ENCODE assay signal across 20 cellular contexts in genomic region chr5:107369622-107370021, GRCh38.
A peak's percentile ranks its signal among the peaks of the same experiment; 100 is the strongest.
DNase-seq lines count a peak whose midpoint lies in the region; ATAC-seq, FAIRE-seq and TF ChIP-seq lines count a peak whose summit lies in the region.
"Had no signal": no experiment of that assay in that cellular context is flagged by ENCODE, and none has a peak within 500 bp of the region (broad histone marks: within the 10 kb centered on the region; RNA-seq: fewer than 3 reads in every experiment).

No MANE protein-coding gene starts in this region.

- H3K4me1 ChIP-seq in A549 = peaks cover 16% of the 10 kb centered on the region
- H3K4me1 ChIP-seq in GM12878 (ENCODE audit: control insufficient read depth, insufficient read depth, low read length) = peaks cover 13% of the 10 kb centered on the region
- H3K4me1 ChIP-seq in mesenchymal stem cell (ENCODE audit: control insufficient read depth, insufficient read depth, low read depth, low read length) = peaks cover 3% of the 10 kb centered on the region
- H3K4me1 ChIP-seq: Caco-2 had no signal

- no peaks in the 10 kb centered on the region for H3K9me3 Mint-ChIP-seq in stimulated activated naive CD8-positive, alpha-beta T cell treated with anti-CD3 and anti-CD28 coated beads, Interleukin-15, amount 100 ng/mL, for 72 hours
- H3K9me3 Mint-ChIP-seq: CD8-positive, alpha-beta T cell; GM23338; H9 had no signal

- TF ChIP-seq POLR2A in A549 (IDR thresholded peaks at IDR 0.05; ENCODE audit: low read length) (no peak), GM12878 (IDR thresholded peaks at IDR 0.05; ENCODE audit: low read depth, low read length) (no peak)

- H2AK5ac ChIP-seq in mesenchymal stem cell (ENCODE audit: low read length, severe bottlenecking) = peak overlapping the region; percentile 49

- H3K23ac ChIP-seq in mesenchymal stem cell (ENCODE audit: low read length in 2 of 2) = no peak overlapping the region

- no peak overlapping the region for H3K4me3 Mint-ChIP-seq in stimulated activated naive CD8-positive, alpha-beta T cell treated with anti-CD3 and anti-CD28 coated beads, Interleukin-15, amount 100 ng/mL, for 72 hours
- H3K4me3 Mint-ChIP-seq: B cell; CD4-positive, CD25-positive, alpha-beta regulatory T cell; CD8-positive, alpha-beta T cell; GM23338; H9 had no signal

- H3K9me3 ChIP-seq in A549 = no peaks in the 10 kb centered on the region
- no peaks in the 10 kb centered on the region; the same call in 2 of the 3 replicates for H3K9me3 ChIP-seq in GM12878 (replicated peaks; ENCODE audit: control insufficient read depth, insufficient read depth, low read length)
- no peaks in the 10 kb centered on the region for H3K9me3 ChIP-seq in mesenchymal stem cell (ENCODE audit: control insufficient read depth, low read length)
- H3K9me3 ChIP-seq: BLaER1, Caco-2 had no signal

- in situ Hi-C loops in GM12878 (cut with MboI) = no loop called here

- no peak for TF ChIP-seq EP300 in A549 (IDR thresholded peaks at IDR 0.05)
- no peak for TF ChIP-seq EP300 in Ishikawa (IDR thresholded peaks at IDR 0.05; ENCODE audit: borderline replicate concordance)
- no peak for TF ChIP-seq EP300 in GM12878 (IDR thresholded peaks at IDR 0.05; ENCODE audit: borderline replicate concordance in 1 of 2, control insufficient read depth in 1 of 2, low read depth in 2 of 2, low read length in 2 of 2)

- no peak for TF ChIP-seq RAD21 in A549 (conservative IDR thresholded peaks at IDR 0.05 in 1 of 2, IDR thresholded peaks at IDR 0.05 in 1 of 2)
- TF ChIP-seq RAD21 in Ishikawa (IDR thresholded peaks at IDR 0.05; ENCODE audit: low read depth) = no peak
- TF ChIP-seq RAD21 in GM12878 (IDR thresholded peaks at IDR 0.05; ENCODE audit: insufficient read depth, low read depth, low read length) = no peak

- H3K4me2 ChIP-seq in A549 (no peak overlapping the region), GM12878 (ENCODE audit: control insufficient read depth, insufficient read depth) (no peak overlapping the region), mesenchymal stem cell (ENCODE audit: low read length, poor library complexity, severe bottlenecking) (no peak overlapping the region)
- H3K4me2 ChIP-seq: BLaER1, GM23338 had no signal

- H3K4me3 ChIP-seq in A549 (no peak overlapping the region), GM12878 (no peak overlapping the region), mesenchymal stem cell (ENCODE audit: insufficient read depth in 1 of 2, low read depth in 1 of 2, low read length in 2 of 2) (no peak overlapping the region)
- H3K4me3 ChIP-seq: BLaER1, GM23338 had no signal

- BruUV-seq in GM12878 (replicated peaks; lab: Mats Ljungman, UMichigan) = no TSS peak

- H3K4me1 Mint-ChIP-seq in stimulated activated naive CD8-positive, alpha-beta T cell treated with anti-CD3 and anti-CD28 coated beads, Interleukin-15, amount 100 ng/mL, for 72 hours = peaks cover 6% of the 10 kb centered on the region
- H3K4me1 Mint-ChIP-seq: CD4-positive, CD25-positive, alpha-beta regulatory T cell had no signal

- H2BK12ac ChIP-seq in mesenchymal stem cell (ENCODE audit: low read length in 2 of 2) = no peak overlapping the region

- H3K27me3 ChIP-seq in GM12878 (replicated peaks in 1 of 2; ENCODE audit: control insufficient read depth in 2 of 2, insufficient read depth in 2 of 2, low read length in 1 of 2) (no peaks in the 10 kb centered on the region), mesenchymal stem cell (ENCODE audit: control insufficient read depth in 1 of 2, insufficient read depth in 1 of 2, low read length in 2 of 2) (no peaks in the 10 kb centered on the region)
- H3K27me3 ChIP-seq: BLaER1 had no signal

- no peak overlapping the region for H4K91ac ChIP-seq in mesenchymal stem cell (ENCODE audit: low read length)

- FAIRE-seq in A549 (lab: Jason Lieb, UNC) (no peak), GM12878 (lab: Jason Lieb, UNC) (no peak)
- FAIRE-seq: G401.6 had no signal

- CTCF ChIA-PET in A549 (lab: Yijun Ruan, JAX) = no interaction called here
- CTCF ChIA-PET in GM12878 (lab: Yijun Ruan, JAX) = interaction anchor here (1.4 kb wide), 1 partner anchor 60 kb away, joined by 3 read pairs; no protein-coding TSS in a partner anchor

- RAD21 ChIA-PET in GM12878 (lab: Charles Lee; ENCODE audit: unreplicated experiment) = no interaction called here

- intact Hi-C loops in GM12878 (cut with micrococcal nuclease; ENCODE audit: unreplicated experiment) = no loop called here

- H3K27ac Mint-ChIP-seq in stimulated activated naive CD8-positive, alpha-beta T cell treated with anti-CD3 and anti-CD28 coated beads, Interleukin-15, amount 100 ng/mL, for 72 hours = no peak overlapping the region
- H3K27ac Mint-ChIP-seq: B cell; CD4-positive, CD25-positive, alpha-beta regulatory T cell; CD8-positive, alpha-beta T cell; GM23338; H9 had no signal

- POLR2A ChIA-PET in A549 (lab: Yijun Ruan, JAX) = no interaction called here
- POLR2A ChIA-PET in GM12878 (lab: Charles Lee) = interaction anchor here (0.5 kb wide), 1 partner anchor 76 kb away, joined by 3 read pairs; no protein-coding TSS in a partner anchor

- no peak overlapping the region for H3K18ac ChIP-seq in mesenchymal stem cell (ENCODE audit: low read depth in 1 of 2, low read length in 2 of 2)

- no peak overlapping the region for H3K14ac ChIP-seq in mesenchymal stem cell (ENCODE audit: low read length in 2 of 2)

- no peaks in the 10 kb centered on the region for H4K20me1 ChIP-seq in GM12878 (ENCODE audit: control insufficient read depth, insufficient read depth)
- H4K20me1 ChIP-seq: BLaER1 had no signal

- H2AFZ ChIP-seq in GM12878 (ENCODE audit: control insufficient read depth, low read depth, low read length) (no peak overlapping the region), mesenchymal stem cell (ENCODE audit: low read depth, low read length) (no peak overlapping the region)
- H2AFZ ChIP-seq: GM23338 had no signal

- H3K27ac ChIP-seq in A549 (peak overlapping the region in 1 of 2 experiments; percentile 30; a peak in 1 of 6 replicates), GM12878 (ENCODE audit: control insufficient read depth, insufficient read depth) (no peak overlapping the region), mesenchymal stem cell (ENCODE audit: low read length, poor library complexity, severe bottlenecking) (no peak overlapping the region)
- H3K27ac ChIP-seq: BLaER1, C4-2B had no signal

- H3K27me3 Mint-ChIP-seq in stimulated activated naive CD8-positive, alpha-beta T cell treated with anti-CD3 and anti-CD28 coated beads, Interleukin-15, amount 100 ng/mL, for 72 hours = no peaks in the 10 kb centered on the region
- H3K27me3 Mint-ChIP-seq: CD4-positive, CD25-positive, alpha-beta regulatory T cell had no signal

- no peaks in the 10 kb centered on the region for H3K36me3 ChIP-seq in GM12878 (ENCODE audit: control insufficient read depth in 2 of 2, insufficient read depth in 2 of 2, low read length in 1 of 2)
- H3K36me3 ChIP-seq in mesenchymal stem cell (ENCODE audit: control insufficient read depth in 1 of 2, insufficient read depth in 2 of 2, low read depth in 1 of 2, low read length in 2 of 2) = no peaks in the 10 kb centered on the region
- H3K36me3 ChIP-seq: BLaER1 had no signal

- no peak overlapping the region for H2BK5ac ChIP-seq in mesenchymal stem cell (ENCODE audit: low read depth, low read length, poor library complexity, severe bottlenecking)

- DNase-seq in A549 (ENCODE audit: low read depth in 1 of 2, low spot score in 1 of 2) (no peak), GM12878 (ENCODE audit: low read depth, low spot score) (no peak), mesenchymal stem cell (no peak), NCI-H1105 (lab: John Stamatoyannopoulos, UW) (no peak)
- no peak for DNase-seq in stimulated activated naive CD8-positive, alpha-beta T cell treated with anti-CD3 and anti-CD28 coated beads, Interleukin-15, amount 100 ng/mL, for 72 hours
- DNase-seq: 8988T; Caco-2; CD4-positive, CD25-positive, alpha-beta regulatory T cell; CD8-positive, alpha-beta T cell; DMS153; DND-41; H9 had no signal

- no peak overlapping the region for H4K8ac ChIP-seq in mesenchymal stem cell (ENCODE audit: low read length)

- no peak overlapping the region for H2BK120ac ChIP-seq in mesenchymal stem cell (ENCODE audit: low read depth, low read length)

- H3K9ac ChIP-seq in GM12878 (ENCODE audit: control insufficient read depth, insufficient read depth, low read length) = no peak overlapping the region
- H3K9ac ChIP-seq in mesenchymal stem cell (ENCODE audit: low read length) = no peak overlapping the region
- H3K9ac ChIP-seq: BLaER1 had no signal

- H3K79me2 ChIP-seq in GM12878 (ENCODE audit: control insufficient read depth, insufficient read depth, low read length) = no peaks in the 10 kb centered on the region

- no peak overlapping the region for H2BK15ac ChIP-seq in mesenchymal stem cell (ENCODE audit: low read depth, poor library complexity, severe bottlenecking)

- TF ChIP-seq CTCF in A549 (IDR thresholded peaks at IDR 0.05) (no peak), GM12878 (IDR thresholded peaks at IDR 0.05 in 2 of 3, conservative IDR thresholded peaks at IDR 0.05 in 1 of 3; ENCODE audit: control insufficient read depth in 2 of 3, extremely low read depth in 1 of 3, insufficient read depth in 1 of 3, low read depth in 3 of 3, low read length in 3 of 3) (no peak)

- SMC1A ChIA-PET in GM12878 (lab: Charles Lee; ENCODE audit: uncharacterized antibody, unreplicated experiment) = no interaction called here

- ATAC-seq in A549 = no peak
- no peak for ATAC-seq in GM12878
- ATAC-seq in GM18873 (IDR thresholded peaks at IDR 0.05; ENCODE audit: low FRiP score, unreplicated experiment) = no peak
- no peak for ATAC-seq in stimulated activated naive CD8-positive, alpha-beta T cell treated with anti-CD3 and anti-CD28 coated beads, Interleukin-15, amount 100 ng/mL, for 72 hours
- ATAC-seq: CD8-positive, alpha-beta T cell; GM23338; HCT116 had no signal

- no peak overlapping the region for H3K4ac ChIP-seq in mesenchymal stem cell (ENCODE audit: low read depth in 1 of 2, low read length in 2 of 2)

- WGBS in A549 (ENCODE audit: missing lambda C conversion rate) = 88% methylated on average over 1 of the region's 1 CpG
- 68% methylated on average over 1 of the region's 1 CpG for WGBS in GM12878 (ENCODE audit: insufficient coverage, insufficient replicate concordance, low lambda C conversion rate, missing lambda C conversion rate)
- 100% methylated on average over 1 of the region's 1 CpG for WGBS in mesenchymal stem cell

- H3K79me1 ChIP-seq in mesenchymal stem cell (replicated peaks; ENCODE audit: low read length, poor library complexity, severe bottlenecking) = no peaks in the 10 kb centered on the region

TF ChIP-seq in A549, 52 proteins besides CTCF, POLR2A, EP300 and RAD21 (continues in another document):
- no peak for TF ChIP-seq NR3C1 (IDR thresholded peaks at IDR 0.05)

TF ChIP-seq in Ishikawa, 13 proteins besides CTCF, POLR2A, EP300 and RAD21 (continues in another document):
- no peak for TF ChIP-seq TEAD4 (IDR thresholded peaks at IDR 0.05)

TF ChIP-seq in GM12878, 131 proteins besides CTCF, POLR2A, EP300 and RAD21 (continues in another document):
- no peak for TF ChIP-seq YBX1 (IDR thresholded peaks at IDR 0.05)

Comparison
In these comparisons a context has a peak if more than half of its experiments do, and no peak if none do; other contexts are left out.
1. Of the 24 proteins assayed by ChIP-seq in both GM12878 and A549: peak only in GM12878: none; only in A549: none; in both: USF2; in neither: 23.